In the genomic region with DNA sequence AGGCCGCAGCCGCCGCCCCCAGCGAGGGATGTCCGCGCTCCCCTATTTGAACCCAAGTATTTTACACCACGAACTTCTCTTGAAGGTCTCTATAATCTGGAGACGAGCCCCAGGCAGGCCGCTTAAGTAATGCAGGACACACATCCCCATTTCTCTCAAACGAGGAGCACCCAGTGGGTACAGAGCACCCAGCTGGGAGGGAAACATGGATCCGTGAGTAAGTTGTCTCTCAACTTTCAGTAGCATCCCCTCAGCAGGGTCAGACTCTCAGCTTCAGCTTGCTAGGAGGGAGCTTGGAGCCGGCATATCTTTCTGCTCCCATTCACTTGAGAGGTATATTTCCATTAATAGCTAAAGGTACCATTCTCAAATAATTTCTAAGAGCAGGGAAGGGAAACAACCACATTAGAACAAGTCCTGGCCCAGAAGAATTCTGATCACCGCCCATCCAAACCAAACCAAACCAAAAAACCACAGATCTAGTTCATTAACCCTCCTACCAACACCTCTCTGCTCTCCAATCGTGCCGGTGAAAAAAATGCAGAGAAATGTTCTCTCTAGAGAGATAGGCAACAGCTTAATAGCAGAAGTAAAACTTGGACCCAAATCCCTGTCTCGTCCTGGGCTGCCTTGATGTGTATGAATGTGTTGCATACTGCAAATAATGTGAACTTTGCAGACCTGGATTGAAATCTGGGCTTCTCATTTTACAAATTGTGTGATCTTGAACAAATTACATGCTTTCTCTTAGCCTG, we compare ENCODE assay signal across 1 cellular context.
TF ChIP-seq lines count a peak whose summit lies in the region.

No MANE protein-coding gene starts in this region.

TF ChIP-seq in HepG2, 621 proteins besides CTCF, POLR2A, EP300 and RAD21 (continued from another document):
- TF ChIP-seq, protein P1, sequence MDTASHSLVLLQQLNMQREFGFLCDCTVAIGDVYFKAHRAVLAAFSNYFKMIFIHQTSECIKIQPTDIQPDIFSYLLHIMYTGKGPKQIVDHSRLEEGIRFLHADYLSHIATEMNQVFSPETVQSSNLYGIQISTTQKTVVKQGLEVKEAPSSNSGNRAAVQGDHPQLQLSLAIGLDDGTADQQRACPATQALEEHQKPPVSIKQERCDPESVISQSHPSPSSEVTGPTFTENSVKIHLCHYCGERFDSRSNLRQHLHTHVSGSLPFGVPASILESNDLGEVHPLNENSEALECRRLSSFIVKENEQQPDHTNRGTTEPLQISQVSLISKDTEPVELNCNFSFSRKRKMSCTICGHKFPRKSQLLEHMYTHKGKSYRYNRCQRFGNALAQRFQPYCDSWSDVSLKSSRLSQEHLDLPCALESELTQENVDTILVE (CRISPR knock-in tag; IDR thresholded peaks at IDR 0.05), result no peak
- no peak for TF ChIP-seq PITX1 (CRISPR knock-in tag; IDR thresholded peaks at IDR 0.05)
- no peak for TF ChIP-seq U2AF1 (optimal IDR thresholded peaks at IDR 0.05; ENCODE audit: low read depth, low read length)
- TF ChIP-seq CREM (IDR thresholded peaks at IDR 0.05), result no peak
- no peak for TF ChIP-seq CREM (CRISPR knock-in tag; IDR thresholded peaks at IDR 0.05)
- no peak for TF ChIP-seq ZNF30 (CRISPR knock-in tag; IDR thresholded peaks at IDR 0.05)
- TF ChIP-seq, protein P2, sequence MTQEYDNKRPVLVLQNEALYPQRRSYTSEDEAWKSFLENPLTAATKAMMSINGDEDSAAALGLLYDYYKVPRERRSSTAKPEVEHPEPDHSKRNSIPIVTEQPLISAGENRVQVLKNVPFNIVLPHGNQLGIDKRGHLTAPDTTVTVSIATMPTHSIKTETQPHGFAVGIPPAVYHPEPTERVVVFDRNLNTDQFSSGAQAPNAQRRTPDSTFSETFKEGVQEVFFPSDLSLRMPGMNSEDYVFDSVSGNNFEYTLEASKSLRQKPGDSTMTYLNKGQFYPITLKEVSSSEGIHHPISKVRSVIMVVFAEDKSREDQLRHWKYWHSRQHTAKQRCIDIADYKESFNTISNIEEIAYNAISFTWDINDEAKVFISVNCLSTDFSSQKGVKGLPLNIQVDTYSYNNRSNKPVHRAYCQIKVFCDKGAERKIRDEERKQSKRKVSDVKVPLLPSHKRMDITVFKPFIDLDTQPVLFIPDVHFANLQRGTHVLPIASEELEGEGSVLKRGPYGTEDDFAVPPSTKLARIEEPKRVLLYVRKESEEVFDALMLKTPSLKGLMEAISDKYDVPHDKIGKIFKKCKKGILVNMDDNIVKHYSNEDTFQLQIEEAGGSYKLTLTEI (CRISPR knock-in tag; conservative IDR thresholded peaks at IDR 0.05), result no peak
- no peak for TF ChIP-seq FOXK1 (CRISPR knock-in tag; IDR thresholded peaks at IDR 0.05; ENCODE audit: borderline replicate concordance, low read depth)
- TF ChIP-seq, protein P3, sequence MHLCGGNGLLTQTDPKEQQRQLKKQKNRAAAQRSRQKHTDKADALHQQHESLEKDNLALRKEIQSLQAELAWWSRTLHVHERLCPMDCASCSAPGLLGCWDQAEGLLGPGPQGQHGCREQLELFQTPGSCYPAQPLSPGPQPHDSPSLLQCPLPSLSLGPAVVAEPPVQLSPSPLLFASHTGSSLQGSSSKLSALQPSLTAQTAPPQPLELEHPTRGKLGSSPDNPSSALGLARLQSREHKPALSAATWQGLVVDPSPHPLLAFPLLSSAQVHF (CRISPR knock-in tag; IDR thresholded peaks at IDR 0.05), result no peak
- TF ChIP-seq ZNF383 (CRISPR knock-in tag; IDR thresholded peaks at IDR 0.05; ENCODE audit: borderline replicate concordance), result no peak
- no peak for TF ChIP-seq ZC3H4 (CRISPR knock-in tag; IDR thresholded peaks at IDR 0.05; ENCODE audit: borderline replicate concordance)
- TF ChIP-seq ZNF510 (CRISPR knock-in tag; IDR thresholded peaks at IDR 0.05; ENCODE audit: low read depth), result no peak
- TF ChIP-seq ZNF709 (CRISPR knock-in tag; IDR thresholded peaks at IDR 0.05), result no peak
- no peak for TF ChIP-seq SMAD9 (CRISPR knock-in tag; IDR thresholded peaks at IDR 0.05)
